ENCODE assay signal across 16 cellular contexts in genomic region chr1:212519131-212519530, GRCh38.
A peak's percentile ranks its signal among the peaks of the same experiment; 100 is the strongest.
DNase-seq lines count a peak whose midpoint lies in the region; ATAC-seq and TF ChIP-seq lines count a peak whose summit lies in the region.
"Had no signal": no experiment of that assay in that cellular context is flagged by ENCODE, and none has a peak within 500 bp of the region (broad histone marks: within the 10 kb centered on the region; RNA-seq: fewer than 3 reads in every experiment).

No MANE protein-coding gene starts in this region.

- H3K27me3 ChIP-seq in right cardiac atrium (ENCODE audit: control insufficient read depth, insufficient read depth) = no peaks in the 10 kb centered on the region
- H3K27me3 ChIP-seq in right lobe of liver = no peaks in the 10 kb centered on the region

- peak overlapping the region; percentile 79 for H3K27ac Mint-ChIP-seq in chondrocyte (ENCODE audit: unreplicated experiment)
- peak overlapping the region; percentile 72 for H3K27ac Mint-ChIP-seq in type B pancreatic cell
- H3K27ac Mint-ChIP-seq in activated CD4-positive, alpha-beta memory T cell treated with anti-CD3 and anti-CD28 coated beads, Interleukin-2, amount 10 ng/mL, durations not matched to agents 7 days and 5 days = no peak overlapping the region

- TF ChIP-seq POLR2A in right lobe of liver (IDR thresholded peaks at IDR 0.05) = no peak

- H3K9me3 Mint-ChIP-seq in chondrocyte (ENCODE audit: low read depth) = no peaks in the 10 kb centered on the region
- H3K9me3 Mint-ChIP-seq in type B pancreatic cell = no peaks in the 10 kb centered on the region
- no peaks in the 10 kb centered on the region for H3K9me3 Mint-ChIP-seq in activated CD4-positive, alpha-beta memory T cell treated with anti-CD3 and anti-CD28 coated beads, Interleukin-2, amount 10 ng/mL, durations not matched to agents 7 days and 5 days
- H3K9me3 Mint-ChIP-seq: CD4-positive, alpha-beta memory T cell had no signal

- POLR2A ChIA-PET in activated CD4-positive, alpha-beta memory T cell treated with anti-CD3 and anti-CD28 coated beads, Interleukin-2, amount 10 ng/mL, durations not matched to agents 7 days and 5 days (lab: Charles Lee) = no interaction called here

- H3K4me3 Mint-ChIP-seq in chondrocyte (ENCODE audit: unreplicated experiment) (no peak overlapping the region), type B pancreatic cell (no peak overlapping the region)
- H3K4me3 Mint-ChIP-seq in activated CD4-positive, alpha-beta memory T cell treated with anti-CD3 and anti-CD28 coated beads, Interleukin-2, amount 10 ng/mL, durations not matched to agents 7 days and 5 days = no peak overlapping the region
- H3K4me3 Mint-ChIP-seq: CD4-positive, alpha-beta memory T cell had no signal

- no peak for DNase-seq in right cardiac atrium
- no peak for DNase-seq in left ventricle myocardium superior
- DNase-seq in chondrocyte (ENCODE audit: low spot score) = no peak
- no peak for DNase-seq in right lobe of liver
- DNase-seq in type B pancreatic cell (ENCODE audit: extremely low spot score, unreplicated experiment) = no peak
- DNase-seq in activated CD4-positive, alpha-beta memory T cell treated with anti-CD3 and anti-CD28 coated beads, Interleukin-2, amount 10 ng/mL, durations not matched to agents 7 days and 5 days = no peak
- DNase-seq in amniotic stem cell (lab: John Stamatoyannopoulos, UW) = no peak
- DNase-seq: CD4-positive, alpha-beta memory T cell; H7; Karpas-422; NCI-H1436; NCI-H1930; NCI-H226 had no signal

- intact Hi-C loops in right cardiac atrium (cut with DNase I) = no loop called here
- intact Hi-C loops in left ventricle myocardium superior (cut with micrococcal nuclease) = no loop called here
- intact Hi-C loops in right lobe of liver (cut with DNase I) = no loop called here

- no peaks in the 10 kb centered on the region for H3K36me3 ChIP-seq in right lobe of liver

- 97% methylated on average over 2 of the region's 2 CpGs for WGBS in right cardiac atrium
- WGBS in right lobe of liver (ENCODE audit: insufficient coverage, low coverage, low lambda C conversion rate, missing lambda C conversion rate) = 85% methylated on average over 2 of the region's 2 CpGs

- no peaks in the 10 kb centered on the region for H3K36me3 Mint-ChIP-seq in chondrocyte (ENCODE audit: low read depth)
- H3K36me3 Mint-ChIP-seq in type B pancreatic cell = no peaks in the 10 kb centered on the region
- no peaks in the 10 kb centered on the region for H3K36me3 Mint-ChIP-seq in activated CD4-positive, alpha-beta memory T cell treated with anti-CD3 and anti-CD28 coated beads, Interleukin-2, amount 10 ng/mL, durations not matched to agents 7 days and 5 days (ENCODE audit: low read depth)
- H3K36me3 Mint-ChIP-seq: CD4-positive, alpha-beta memory T cell had no signal

- H3K27me3 Mint-ChIP-seq in chondrocyte (ENCODE audit: low read depth) (peaks cover 2% of the 10 kb centered on the region), type B pancreatic cell (peaks cover 17% of the 10 kb centered on the region)
- peaks cover 48% of the 10 kb centered on the region for H3K27me3 Mint-ChIP-seq in activated CD4-positive, alpha-beta memory T cell treated with anti-CD3 and anti-CD28 coated beads, Interleukin-2, amount 10 ng/mL, durations not matched to agents 7 days and 5 days

- ATAC-seq in right cardiac atrium = no peak
- no peak for ATAC-seq in left ventricle myocardium superior
- no peak for ATAC-seq in right lobe of liver
- ATAC-seq in HG03521 (IDR thresholded peaks at IDR 0.05; ENCODE audit: unreplicated experiment) = no peak

- H3K4me1 Mint-ChIP-seq in chondrocyte (ENCODE audit: low read depth) (peaks cover 10% of the 10 kb centered on the region), type B pancreatic cell (ENCODE audit: unreplicated experiment) (peaks cover 14% of the 10 kb centered on the region)
- peaks cover 2% of the 10 kb centered on the region for H3K4me1 Mint-ChIP-seq in activated CD4-positive, alpha-beta memory T cell treated with anti-CD3 and anti-CD28 coated beads, Interleukin-2, amount 10 ng/mL, durations not matched to agents 7 days and 5 days

- peaks cover under 1% of the 10 kb centered on the region for H3K4me1 ChIP-seq in right cardiac atrium (ENCODE audit: control insufficient read depth, insufficient read depth, low read length)
- peaks cover 0 to 7% (median 3%) of the 10 kb centered on the region in 4 donors for H3K4me1 ChIP-seq in right lobe of liver

- no peak for TF ChIP-seq CTCF in chondrocyte (IDR thresholded peaks at IDR 0.05)
- TF ChIP-seq CTCF in right lobe of liver (IDR thresholded peaks at IDR 0.05) = no peak
- TF ChIP-seq CTCF in type B pancreatic cell (conservative IDR thresholded peaks at IDR 0.05) = no peak

- H3K9me3 ChIP-seq in right cardiac atrium (ENCODE audit: control insufficient read depth, low read length) = no peaks in the 10 kb centered on the region
- no peaks in the 10 kb centered on the region for H3K9me3 ChIP-seq in right lobe of liver
- H3K9me3 ChIP-seq: A549 had no signal

- H3K27ac ChIP-seq in right cardiac atrium (ENCODE audit: low read length) (peak overlapping the region; percentile 37), right lobe of liver (peak overlapping the region in 2 of 3 donors; percentile 67 to 72)
- H3K27ac ChIP-seq: HL-60 had no signal

- H3K4me3 ChIP-seq in right cardiac atrium (ENCODE audit: low read length) (no peak overlapping the region), right lobe of liver (no peak overlapping the region)
- H3K4me3 ChIP-seq: A549 had no signal

- CTCF ChIA-PET in activated CD4-positive, alpha-beta memory T cell treated with anti-CD3 and anti-CD28 coated beads, Interleukin-2, amount 10 ng/mL, durations not matched to agents 7 days and 5 days (lab: Charles Lee) = no interaction called here
